Comparison of ENCODE assay signal across 19 cellular contexts in genomic region chr7:93751421-93751820, GRCh38.
"Had no signal": no experiment of that assay in that cellular context is flagged by ENCODE, and none has a peak within 500 bp of the region (broad histone marks: within the 10 kb centered on the region; RNA-seq: fewer than 3 reads in every experiment).

No MANE protein-coding gene starts in this region.

- H3K4me2 ChIP-seq: hepatocyte had no signal

- H3K27ac ChIP-seq: dorsolateral prefrontal cortex, hepatocyte, pancreas, right lobe of liver, spleen, testis, tibial nerve, upper lobe of right lung had no signal

- DNase-seq: cortex of kidney; dorsolateral prefrontal cortex; effector CD8-positive, alpha-beta T cell; foreskin melanocyte; head of caudate nucleus; left colon; natural killer cell; nucleus accumbens; pancreas; right lobe of liver; spleen; stimulated activated CD4-positive, alpha-beta T cell treated with anti-CD3 and anti-CD28 coated beads, Interleukin-15, amount 100 ng/mL, for 24 hours; stimulated activated CD4-positive, alpha-beta T cell treated with anti-CD3 and anti-CD28 coated beads, Interleukin-1b, Interleukin-23, amount 100 ng/mL, for 48 hours; stimulated activated CD4-positive, alpha-beta T cell treated with anti-CD3 and anti-CD28 coated beads, Interleukin-4, amount 100 ng/mL, for 24 hours; stimulated activated naive CD8-positive, alpha-beta T cell treated with anti-CD3 and anti-CD28 coated beads, Interleukin-15, amount 100 ng/mL, for 72 hours; testis; upper lobe of right lung had no signal

- H3K36me3 ChIP-seq: pancreas, right lobe of liver, spleen, tibial nerve, upper lobe of right lung had no signal

- FAIRE-seq: pancreas had no signal

- H3K27me3 ChIP-seq: dorsolateral prefrontal cortex, hepatocyte, pancreas, right lobe of liver, spleen, testis, tibial nerve, upper lobe of right lung had no signal

- H3K79me2 ChIP-seq: hepatocyte had no signal

- H3K9me3 ChIP-seq: pancreas, right lobe of liver, spleen, testis, tibial nerve, upper lobe of right lung had no signal

- H2AFZ ChIP-seq: hepatocyte had no signal

- H3K4me3 ChIP-seq: dorsolateral prefrontal cortex, hepatocyte, pancreas, right lobe of liver, spleen, testis, tibial nerve, upper lobe of right lung had no signal

- H3K4me1 ChIP-seq: pancreas, right lobe of liver, spleen, testis, tibial nerve, upper lobe of right lung had no signal
